29 cellular contexts compared by ENCODE assay signal in the genomic region with DNA sequence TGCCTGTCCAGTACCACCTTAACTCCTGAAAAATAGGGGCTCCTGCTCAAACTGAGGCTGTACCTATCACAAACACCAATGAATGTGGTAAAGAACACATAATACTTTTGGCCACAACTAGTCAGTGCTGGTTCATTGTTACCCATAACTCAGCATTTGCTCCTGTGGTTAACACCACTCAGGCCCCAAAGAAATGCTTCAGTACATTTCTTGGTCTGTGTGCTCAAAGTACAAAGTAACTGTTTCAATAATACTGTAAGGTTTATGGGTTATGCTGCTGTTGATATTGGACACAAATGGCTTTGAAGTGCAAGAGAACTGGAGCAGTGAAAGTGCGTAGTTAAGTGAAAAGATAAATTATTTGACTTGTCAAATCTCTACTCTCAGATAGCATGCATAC.
"Had no signal": no experiment of that assay in that cellular context is flagged by ENCODE, and none has a peak within 500 bp of the region (broad histone marks: within the 10 kb centered on the region; RNA-seq: fewer than 3 reads in every experiment).

No MANE protein-coding gene starts in this region.

- H3K4me3 ChIP-seq: adrenal gland, esophagus muscularis mucosa, gastrocnemius medialis, heart left ventricle had no signal

- H3K4me1 ChIP-seq: adrenal gland, esophagus muscularis mucosa, gastrocnemius medialis, heart left ventricle had no signal

- H3K36me3 ChIP-seq: adrenal gland, brain microvascular endothelial cell, esophagus muscularis mucosa, gastrocnemius medialis, heart left ventricle had no signal

- H3K27ac ChIP-seq: adrenal gland, brain microvascular endothelial cell, esophagus muscularis mucosa, foreskin keratinocyte, gastrocnemius medialis, heart left ventricle had no signal

- H3K9me3 ChIP-seq: adrenal gland, esophagus muscularis mucosa, gastrocnemius medialis, heart left ventricle had no signal

- DNase-seq: activated CD4-positive, alpha-beta memory T cell treated with anti-CD3 and anti-CD28 coated beads for 36 hours; activated CD4-positive, alpha-beta T cell treated with anti-CD3 and anti-CD28 coated beads for 36 hours; activated CD4-positive, alpha-beta T cell treated with anti-CD3 and anti-CD28 coated beads, Interleukin-2, amount 10 ng/mL, durations not matched to agents 24 days and 14 days; activated CD4-positive, CD25-positive, alpha-beta regulatory T cell; activated CD4-positive, CD25-positive, alpha-beta regulatory T cell treated with anti-CD3 and anti-CD28 coated beads, Interleukin-2, amount 50 U/mL, for 72 hours; activated CD8-positive, alpha-beta memory T cell treated with anti-CD3 and anti-CD28 coated beads, Interleukin-2, amount 10 ng/mL, durations not matched to agents 7 days and 5 days; activated CD8-positive, alpha-beta memory T cell treated with anti-CD3 and anti-CD28 coated beads, Interleukin-2, amount 50 U/mL, for 4 hours; activated CD8-positive, alpha-beta T cell treated with anti-CD3 and anti-CD28 coated beads, Interleukin-2, amount 10 ng/mL, durations not matched to agents 7 days and 5 days; activated naive CD4-positive, alpha-beta T cell treated with anti-CD3 and anti-CD28 coated beads for 36 hours; activated naive CD8-positive, alpha-beta T cell treated with anti-CD3 and anti-CD28 coated beads for 36 hours; activated naive CD8-positive, alpha-beta T cell treated with anti-CD3 and anti-CD28 coated beads, Interleukin-2, amount 50 U/mL, for 24 hours; activated T-cell treated with anti-CD3 and anti-CD28 coated beads, Interleukin-2, amount 50 U/mL, for 1 hour; activated T-cell treated with anti-CD3 and anti-CD28 coated beads, Interleukin-2, amount 50 U/mL, for 48 hours; adrenal gland; amygdala; aorta; brain microvascular endothelial cell; cortex of kidney; dermis blood vessel endothelial cell; effector CD4-positive, alpha-beta T cell; effector memory CD8-positive, alpha-beta T cell; erythroblast; foreskin keratinocyte; gastrocnemius medialis; glutamatergic neuron; heart left ventricle; T-helper 2 cell had no signal

- FAIRE-seq: bronchial epithelial cell had no signal

- ATAC-seq: activated CD4-positive, alpha-beta T cell treated with anti-CD3 and anti-CD28 coated beads for 36 hours; activated CD8-positive, alpha-beta memory T cell treated with anti-CD3 and anti-CD28 coated beads, Interleukin-2, amount 10 ng/mL, durations not matched to agents 7 days and 5 days; activated CD8-positive, alpha-beta T cell treated with anti-CD3 and anti-CD28 coated beads, Interleukin-2, amount 10 ng/mL, durations not matched to agents 7 days and 5 days; activated naive CD8-positive, alpha-beta T cell treated with anti-CD3 and anti-CD28 coated beads, Interleukin-2, amount 50 U/mL, for 24 hours; effector memory CD8-positive, alpha-beta T cell; foreskin keratinocyte; gastrocnemius medialis; heart left ventricle had no signal

- H3K27me3 ChIP-seq: adrenal gland, brain microvascular endothelial cell, esophagus muscularis mucosa, foreskin keratinocyte, gastrocnemius medialis, heart left ventricle had no signal
